14 cellular contexts compared by ENCODE assay signal in genomic region chr14:61642246-61642982, GRCh38. TPM values are rescaled to one million over a fixed set of nuclear protein-coding genes. Genes with fewer than 3 reads are reported as not detected.
DNase-seq lines count a peak whose midpoint lies in the region; ATAC-seq and TF ChIP-seq lines count a peak whose summit lies in the region.
"Had no signal": no experiment of that assay in that cellular context is flagged by ENCODE, and none has a peak within 500 bp of the region (broad histone marks: within the 10 kb centered on the region; RNA-seq: fewer than 3 reads in every experiment).

No MANE protein-coding gene starts in this region.

- H3K27me3 ChIP-seq in PC-3 (ENCODE audit: low read length): no peaks in the 10 kb centered on the region
- H3K27me3 ChIP-seq in esophagus squamous epithelium: no peaks in the 10 kb centered on the region
- H3K27me3 ChIP-seq: Peyer's patch had no signal

- peak; percentile 74 for DNase-seq in GM04504 (ENCODE audit: low read depth)
- peak; percentile 70 for DNase-seq in PC-3
- no peak for DNase-seq in esophagus squamous epithelium (lab: John Stamatoyannopoulos, UW)
- peak; percentile 89 for DNase-seq in renal cortical epithelial cell (ENCODE audit: low read depth)
- DNase-seq in endothelial cell (ENCODE audit: low spot score): no peak
- no peak for DNase-seq in activated T-helper 1 cell treated with anti-CD3 and anti-CD28 coated beads, Interleukin-12 subunit alpha, Interleukin-12 subunit beta, Interleukin-2, Interleukin-4 antibody, amounts not matched to agents 30 ng/mL and 10 ng/mL and 1 ng/mL, durations not matched to agents 14 hours and 24 hours and 36 hours (ENCODE audit: low spot score)
- no peak for DNase-seq in pons (ENCODE audit: low spot score)
- DNase-seq: activated CD8-positive, alpha-beta memory T cell treated with anti-CD3 and anti-CD28 coated beads, Interleukin-2, amount 50 U/mL, for 4 hours; aorta; Peyer's patch; T1000 had no signal

- 34 to 56% methylated on average over 9 of the region's 9 CpGs for WGBS in esophagus squamous epithelium, 2 donors

- no TSS peak for BruUV-seq in PC-3 (replicated peaks; lab: Mats Ljungman, UMichigan)

- no peaks in the 10 kb centered on the region for H3K9me3 ChIP-seq in PC-3 (ENCODE audit: low read length)
- H3K9me3 ChIP-seq in esophagus squamous epithelium: no peaks in the 10 kb centered on the region
- H3K9me3 ChIP-seq: Peyer's patch had no signal

- H2AFZ ChIP-seq in PC-3 (ENCODE audit: low read length): 0 out of 2 replicates have a peak overlapping the region, but pooled peaks have one; percentile 0

- intact Hi-C loops in PC-3 (cut with micrococcal nuclease): no loop called here
- intact Hi-C loops in esophagus squamous epithelium (cut with DNase I): no loop called here
- intact Hi-C loops in activated T-helper 1 cell treated with anti-CD3 and anti-CD28 coated beads, Interleukin-12 subunit alpha, Interleukin-12 subunit beta, Interleukin-2, Interleukin-4 antibody, amounts not matched to agents 30 ng/mL and 10 ng/mL and 1 ng/mL, durations not matched to agents 14 hours and 24 hours and 36 hours (cut with micrococcal nuclease): loop anchor here (5.0 kb wide), 1 partner anchor 40 kb away; no protein-coding TSS in a partner anchor

- no peak for TF ChIP-seq CTCF in PC-3 (conservative IDR thresholded peaks at IDR 0.05; ENCODE audit: low read depth, low read length)
- no peak for TF ChIP-seq CTCF in esophagus squamous epithelium (IDR thresholded peaks at IDR 0.05)
- TF ChIP-seq CTCF in endothelial cell (IDR thresholded peaks at IDR 0.05; ENCODE audit: unreplicated experiment): no peak

- H3K4me3 ChIP-seq in PC-3 (ENCODE audit: low read length): no peak overlapping the region
- H3K4me3 ChIP-seq in esophagus squamous epithelium: no peak overlapping the region
- H3K4me3 ChIP-seq: Peyer's patch had no signal

- peak; percentile 29 for ATAC-seq in PC-3
- no peak for ATAC-seq in GM21723 (IDR thresholded peaks at IDR 0.05; ENCODE audit: unreplicated experiment)
- ATAC-seq: right cardiac atrium had no signal

- peaks cover 2% of the 10 kb centered on the region for H3K4me1 Mint-ChIP-seq in endothelial cell (ENCODE audit: unreplicated experiment)
- H3K4me1 Mint-ChIP-seq in activated T-helper 1 cell treated with anti-CD3 and anti-CD28 coated beads, Interleukin-12 subunit alpha, Interleukin-12 subunit beta, Interleukin-2, Interleukin-4 antibody, amounts not matched to agents 30 ng/mL and 10 ng/mL and 1 ng/mL, durations not matched to agents 14 hours and 24 hours and 36 hours (ENCODE audit: low read depth): peaks cover 18% of the 10 kb centered on the region

- no peak for TF ChIP-seq POLR2A in esophagus squamous epithelium (IDR thresholded peaks at IDR 0.05)

- H3K36me3 Mint-ChIP-seq in endothelial cell (ENCODE audit: low read depth, unreplicated experiment): no peaks in the 10 kb centered on the region
- H3K36me3 Mint-ChIP-seq in activated T-helper 1 cell treated with anti-CD3 and anti-CD28 coated beads, Interleukin-12 subunit alpha, Interleukin-12 subunit beta, Interleukin-2, Interleukin-4 antibody, amounts not matched to agents 30 ng/mL and 10 ng/mL and 1 ng/mL, durations not matched to agents 14 hours and 24 hours and 36 hours (ENCODE audit: low read depth): peaks cover 6% of the 10 kb centered on the region

- no peaks in the 10 kb centered on the region for H4K20me1 ChIP-seq in PC-3 (ENCODE audit: low read length)

- H3K27ac ChIP-seq in PC-3 (ENCODE audit: low read length): peak overlapping the region; percentile 3; the same call in 1 of the 2 replicates
- peak overlapping the region in 3 of 4 donors; percentile 1 to 75 (median 48) for H3K27ac ChIP-seq in esophagus squamous epithelium
- H3K27ac ChIP-seq: KMS-11, Peyer's patch had no signal

- H3K9me3 Mint-ChIP-seq in endothelial cell (ENCODE audit: unreplicated experiment): no peaks in the 10 kb centered on the region
- H3K9me3 Mint-ChIP-seq in activated T-helper 1 cell treated with anti-CD3 and anti-CD28 coated beads, Interleukin-12 subunit alpha, Interleukin-12 subunit beta, Interleukin-2, Interleukin-4 antibody, amounts not matched to agents 30 ng/mL and 10 ng/mL and 1 ng/mL, durations not matched to agents 14 hours and 24 hours and 36 hours: peaks cover 3% of the 10 kb centered on the region

- CTCF ChIA-PET in PC-3 (lab: Charles Lee): no interaction called here

- no peaks in the 10 kb centered on the region for H3K79me2 ChIP-seq in PC-3 (ENCODE audit: low read length)

- H3K27me3 Mint-ChIP-seq in endothelial cell (ENCODE audit: unreplicated experiment): peaks cover 2% of the 10 kb centered on the region
- H3K27me3 Mint-ChIP-seq in activated T-helper 1 cell treated with anti-CD3 and anti-CD28 coated beads, Interleukin-12 subunit alpha, Interleukin-12 subunit beta, Interleukin-2, Interleukin-4 antibody, amounts not matched to agents 30 ng/mL and 10 ng/mL and 1 ng/mL, durations not matched to agents 14 hours and 24 hours and 36 hours (ENCODE audit: insufficient read depth): peaks cover 2% of the 10 kb centered on the region

- no peaks in the 10 kb centered on the region for H3K9me2 ChIP-seq in PC-3 (replicated peaks; ENCODE audit: low read length)

- no peak overlapping the region for H3K27ac Mint-ChIP-seq in endothelial cell (ENCODE audit: unreplicated experiment)
- H3K27ac Mint-ChIP-seq in activated T-helper 1 cell treated with anti-CD3 and anti-CD28 coated beads, Interleukin-12 subunit alpha, Interleukin-12 subunit beta, Interleukin-2, Interleukin-4 antibody, amounts not matched to agents 30 ng/mL and 10 ng/mL and 1 ng/mL, durations not matched to agents 14 hours and 24 hours and 36 hours: no peak overlapping the region

- POLR2A ChIA-PET in PC-3 (lab: Charles Lee; ENCODE audit: unreplicated experiment): no interaction called here

- H3K4me1 ChIP-seq in PC-3 (ENCODE audit: insufficient read depth, low read length) (peaks cover 56% of the 10 kb centered on the region), esophagus squamous epithelium (peaks cover 0 to 55% (median 11%) of the 10 kb centered on the region in 3 donors)
- H3K4me1 ChIP-seq: Peyer's patch had no signal

- no peaks in the 10 kb centered on the region for H3K36me3 ChIP-seq in PC-3 (ENCODE audit: low read depth, low read length)
- no peaks in the 10 kb centered on the region for H3K36me3 ChIP-seq in esophagus squamous epithelium
- H3K36me3 ChIP-seq: Peyer's patch had no signal

- no peak overlapping the region for H3K9ac ChIP-seq in PC-3 (ENCODE audit: low read length)
- H3K9ac ChIP-seq: KMS-11 had no signal

- peaks cover 13% of the 10 kb centered on the region for H3F3A ChIP-seq in PC-3 (ENCODE audit: low read length, unreplicated experiment)

- H3K4me2 ChIP-seq in PC-3 (ENCODE audit: low read length): no peak overlapping the region
- H3K4me2 ChIP-seq: KMS-11 had no signal

- H3K4me3 Mint-ChIP-seq in endothelial cell (ENCODE audit: unreplicated experiment): no peak overlapping the region
- no peak overlapping the region for H3K4me3 Mint-ChIP-seq in activated T-helper 1 cell treated with anti-CD3 and anti-CD28 coated beads, Interleukin-12 subunit alpha, Interleukin-12 subunit beta, Interleukin-2, Interleukin-4 antibody, amounts not matched to agents 30 ng/mL and 10 ng/mL and 1 ng/mL, durations not matched to agents 14 hours and 24 hours and 36 hours

RNA-seq across cellular contexts. Expression of gene HIF1A, which starts 52.9 kb away (rescaled TPM):
- 266 and 319 TPM in 2 replicates for total RNA-seq in PC-3 (2014; rRNA removed)
- total RNA-seq in esophagus squamous epithelium: 100 to 1,000 TPM; 108 to 199 (median 127) TPM
- 443 and 1,090 TPM in 2 replicates for total RNA-seq in renal cortical epithelial cell
- 203 TPM for total RNA-seq in endothelial cell (ENCODE audit: unreplicated experiment)
- total RNA-seq in activated T-helper 1 cell treated with anti-CD3 and anti-CD28 coated beads, Interleukin-12 subunit alpha, Interleukin-12 subunit beta, Interleukin-2, Interleukin-4 antibody, amounts not matched to agents 30 ng/mL and 10 ng/mL and 1 ng/mL, durations not matched to agents 14 hours and 24 hours and 36 hours: 241 and 247 TPM in 2 replicates

Comparison
In these comparisons a context has a peak if more than half of its experiments do, and no peak if none do; other contexts are left out.
1. DNase-seq: peak in GM04504 (single experiment), PC-3 (single experiment) and renal cortical epithelial cell (single experiment); none in esophagus squamous epithelium (single experiment), endothelial cell (single experiment), activated T-helper 1 cell treated with anti-CD3 and anti-CD28 coated beads, Interleukin-12 subunit alpha, Interleukin-12 subunit beta, Interleukin-2, Interleukin-4 antibody, amounts not matched to agents 30 ng/mL and 10 ng/mL and 1 ng/mL, durations not matched to agents 14 hours and 24 hours and 36 hours (single experiment) and pons (single experiment).